8 cellular contexts compared by ENCODE assay signal in genomic region chr6:17101422-17102257, GRCh38. TPM values are rescaled to one million over a fixed set of nuclear protein-coding genes. Genes with fewer than 3 reads are reported as not detected.
A peak's percentile ranks its signal among the peaks of the same experiment; 100 is the strongest.
DNase-seq lines count a peak whose midpoint lies in the region; ATAC-seq and TF ChIP-seq lines count a peak whose summit lies in the region.

STMND1 (plus strand) TSS chr6:17102050; CDS start chr6:17102258, 208 bp downstream.

- no peaks in the 10 kb centered on the region for H3K9me3 Mint-ChIP-seq in activated CD4-positive, alpha-beta T cell treated with anti-CD3 and anti-CD28 coated beads, Interleukin-2, amount 10 ng/mL, durations not matched to agents 24 days and 14 days
- H3K9me3 Mint-ChIP-seq in central memory CD8-positive, alpha-beta T cell = no peaks in the 10 kb centered on the region

- H3K36me3 ChIP-seq in liver (ENCODE audit: control insufficient read depth in 4 of 4, insufficient read depth in 3 of 4, low read depth in 1 of 4, low read length in 3 of 4) = no peaks in the 10 kb centered on the region
- H3K36me3 ChIP-seq in upper lobe of left lung = no peaks in the 10 kb centered on the region

- TF ChIP-seq CTCF in liver (IDR thresholded peaks at IDR 0.05; ENCODE audit: low read depth, low read length, missing input control) (no peak), upper lobe of left lung (IDR thresholded peaks at IDR 0.05) (no peak)

- 3% methylated on average over 57 of the region's 57 CpGs for WGBS in liver
- WGBS in upper lobe of left lung, 2 donors = 8 to 9% methylated on average over 22 to 57 of the region's 57 CpGs

- H3K9me3 ChIP-seq in liver (ENCODE audit: control insufficient read depth in 4 of 4, low read length in 3 of 4) (no peaks in the 10 kb centered on the region), upper lobe of left lung (no peaks in the 10 kb centered on the region)

- ATAC-seq in central memory CD8-positive, alpha-beta T cell (replicated peaks; ENCODE audit: extremely low read depth, poor library complexity, severe bottlenecking) = no peak
- peak in 1 of 2 donors; percentile 65 for ATAC-seq in upper lobe of left lung (ENCODE audit: low FRiP score in 2 of 2)

- no peak for TF ChIP-seq EP300 in upper lobe of left lung (IDR thresholded peaks at IDR 0.05)

- TF ChIP-seq RAD21 in liver (IDR thresholded peaks at IDR 0.05) = no peak

- H3K27me3 Mint-ChIP-seq in activated CD4-positive, alpha-beta T cell treated with anti-CD3 and anti-CD28 coated beads, Interleukin-2, amount 10 ng/mL, durations not matched to agents 24 days and 14 days = peaks cover 33% of the 10 kb centered on the region
- peaks cover 88% of the 10 kb centered on the region for H3K27me3 Mint-ChIP-seq in central memory CD8-positive, alpha-beta T cell

- H3K27ac ChIP-seq in liver (ENCODE audit: low read depth in 1 of 2, low read length in 2 of 2) (peak within 1 kb of the TSS in 1 of 2 donors; percentile 60), upper lobe of left lung (no peak within 1 kb of the TSS)

- H3K4me3 Mint-ChIP-seq in activated CD4-positive, alpha-beta T cell treated with anti-CD3 and anti-CD28 coated beads, Interleukin-2, amount 10 ng/mL, durations not matched to agents 24 days and 14 days = peak within 1 kb of the TSS; percentile 26
- H3K4me3 Mint-ChIP-seq in central memory CD8-positive, alpha-beta T cell = peak within 1 kb of the TSS; percentile 46

- intact Hi-C loops in activated CD4-positive, alpha-beta T cell treated with anti-CD3 and anti-CD28 coated beads, Interleukin-2, amount 10 ng/mL, durations not matched to agents 24 days and 14 days (cut with micrococcal nuclease) = no loop called here

- H3K36me3 Mint-ChIP-seq in activated CD4-positive, alpha-beta T cell treated with anti-CD3 and anti-CD28 coated beads, Interleukin-2, amount 10 ng/mL, durations not matched to agents 24 days and 14 days (ENCODE audit: low read depth) = no peaks in the 10 kb centered on the region
- H3K36me3 Mint-ChIP-seq in central memory CD8-positive, alpha-beta T cell (ENCODE audit: insufficient read depth) = no peaks in the 10 kb centered on the region

- H3K4me1 ChIP-seq in liver (ENCODE audit: control insufficient read depth in 4 of 4, insufficient read depth in 4 of 4, low read length in 3 of 4) = peaks cover 0 to 23% (median 11%) of the 10 kb centered on the region in 4 donors
- peaks cover 6 to 13% (median 12%) of the 10 kb centered on the region in 4 donors for H3K4me1 ChIP-seq in upper lobe of left lung

- TF ChIP-seq POLR2A in upper lobe of left lung (IDR thresholded peaks at IDR 0.05) (no peak), erythroblast (IDR thresholded peaks at IDR 0.05; ENCODE audit: low read length) (no peak)

- H3K27me3 ChIP-seq in liver (ENCODE audit: control insufficient read depth in 4 of 4, insufficient read depth in 4 of 4, low read length in 3 of 4) = no peaks in the 10 kb centered on the region
- H3K27me3 ChIP-seq in upper lobe of left lung = peaks cover 0 to 2% (median 0%) of the 10 kb centered on the region in 4 donors

- H3K9ac ChIP-seq in liver (ENCODE audit: low read depth in 1 of 2, low read length in 2 of 2) = no peak within 1 kb of the TSS

- H3K4me3 ChIP-seq in liver (ENCODE audit: low read depth in 1 of 3, low read length in 3 of 3) (peak within 1 kb of the TSS; percentile 38 to 48 (median 41)), upper lobe of left lung (peak within 1 kb of the TSS in 3 of 4 donors; percentile 39 to 52 (median 46))

- peaks cover 2% of the 10 kb centered on the region for H3K4me1 Mint-ChIP-seq in activated CD4-positive, alpha-beta T cell treated with anti-CD3 and anti-CD28 coated beads, Interleukin-2, amount 10 ng/mL, durations not matched to agents 24 days and 14 days
- peaks cover 9% of the 10 kb centered on the region for H3K4me1 Mint-ChIP-seq in central memory CD8-positive, alpha-beta T cell

- H3K27ac Mint-ChIP-seq in activated CD4-positive, alpha-beta T cell treated with anti-CD3 and anti-CD28 coated beads, Interleukin-2, amount 10 ng/mL, durations not matched to agents 24 days and 14 days = no peak within 1 kb of the TSS
- no peak within 1 kb of the TSS for H3K27ac Mint-ChIP-seq in central memory CD8-positive, alpha-beta T cell (ENCODE audit: low read depth)

- DNase-seq in activated CD4-positive, alpha-beta T cell treated with anti-CD3 and anti-CD28 coated beads, Interleukin-2, amount 10 ng/mL, durations not matched to agents 24 days and 14 days = no peak
- DNase-seq in activated CD4-positive, alpha-beta T cell treated with anti-CD3 and anti-CD28 coated beads for 4 hours = no peak
- DNase-seq in NCI-H446 treated with DMSO at 0.1 percent for 48 hours (lab: John Stamatoyannopoulos, UW) (peak; percentile 55), upper lobe of left lung (peak; percentile 48 to 83), erythroblast (lab: John Stamatoyannopoulos, UW) (no peak)
- DNase-seq in central memory CD8-positive, alpha-beta T cell (ENCODE audit: low spot score in 2 of 2) = no peak
- DNase-seq in stimulated activated CD8-positive, alpha-beta memory T cell treated with anti-CD3 and anti-CD28 coated beads, Interleukin-4, amount 100 ng/mL, for 48 hours = no peak

TF ChIP-seq in liver, 16 proteins besides CTCF, POLR2A, EP300 and RAD21:
- peak in 1 of 2 donors; percentile 54 for TF ChIP-seq JUND (IDR thresholded peaks at IDR 0.05)
- TF ChIP-seq HNF4A (conservative IDR thresholded peaks at IDR 0.05) = peak; percentile 31 to 55
- TF ChIP-seq SP1 (IDR thresholded peaks at IDR 0.05) = no peak
- no peak for TF ChIP-seq ZBTB33 (IDR thresholded peaks at IDR 0.05)
- TF ChIP-seq YY1 (IDR thresholded peaks at IDR 0.05) = peak; percentile 82

RNA-seq across cellular contexts. Expression of gene STMND1, which starts in this region (rescaled TPM):
- not detected in 2 replicates for total RNA-seq in activated CD4-positive, alpha-beta T cell treated with anti-CD3 and anti-CD28 coated beads, Interleukin-2, amount 10 ng/mL, durations not matched to agents 24 days and 14 days
- total RNA-seq in liver = not detected
- under 1 TPM in 1 of 2 donors, not detected in 1; 0.05 TPM for polyA plus RNA-seq in liver
- total RNA-seq in upper lobe of left lung = 10 to 100 TPM in 1 of 6 donors, 1 to 10 TPM in 3, not detected in 2; 2.6 to 12.4 (median 3.6) TPM

Comparison
In these comparisons a context has a peak if more than half of its experiments do, and no peak if none do; other contexts are left out.
1. DNase-seq: peak in NCI-H446 treated with DMSO at 0.1 percent for 48 hours (single experiment) and upper lobe of left lung (2 of 2); none in activated CD4-positive, alpha-beta T cell treated with anti-CD3 and anti-CD28 coated beads, Interleukin-2, amount 10 ng/mL, durations not matched to agents 24 days and 14 days (single experiment), activated CD4-positive, alpha-beta T cell treated with anti-CD3 and anti-CD28 coated beads for 4 hours (0 of 2), central memory CD8-positive, alpha-beta T cell (0 of 2), erythroblast (0 of 2) and stimulated activated CD8-positive, alpha-beta memory T cell treated with anti-CD3 and anti-CD28 coated beads, Interleukin-4, amount 100 ng/mL, for 48 hours (single experiment).